Comparison of ENCODE assay signal across 24 cellular contexts in genomic region chr17:13589658-13590057, GRCh38. TPM values are rescaled to one million over a fixed set of nuclear protein-coding genes. Genes with fewer than 3 reads are reported as not detected.
DNase-seq lines count a peak whose midpoint lies in the region; ATAC-seq and TF ChIP-seq lines count a peak whose summit lies in the region.
"Had no signal": no experiment of that assay in that cellular context is flagged by ENCODE, and none has a peak within 500 bp of the region (broad histone marks: within the 10 kb centered on the region; RNA-seq: fewer than 3 reads in every experiment).

No MANE protein-coding gene starts in this region.

- H3K9ac ChIP-seq in OCI-LY3 (ENCODE audit: low read length) = no peak overlapping the region
- H3K9ac ChIP-seq in fibroblast of lung (ENCODE audit: insufficient read depth, low read length) = no peak overlapping the region

- peaks cover 2% of the 10 kb centered on the region; the same call in 1 of the 2 replicates for H3K4me1 ChIP-seq in GM23338 (ENCODE audit: insufficient read depth)
- H3K4me1 ChIP-seq in OCI-LY3 (ENCODE audit: low read length) = no peaks in the 10 kb centered on the region
- peaks cover 5% of the 10 kb centered on the region for H3K4me1 ChIP-seq in fibroblast of lung (ENCODE audit: control insufficient read depth, extremely low read depth, insufficient read depth, low read length)
- peaks cover 0 to 4% of the 10 kb centered on the region in 2 donors for H3K4me1 ChIP-seq in adrenal gland (replicated peaks in 1 of 2)

- H3K36me3 ChIP-seq in GM23338 (ENCODE audit: insufficient read depth) (no peaks in the 10 kb centered on the region), OCI-LY3 (replicated peaks; ENCODE audit: low read depth, low read length) (no peaks in the 10 kb centered on the region), fibroblast of lung (ENCODE audit: control insufficient read depth, insufficient read depth, low read length) (no peaks in the 10 kb centered on the region), adrenal gland (replicated peaks in 1 of 2) (no peaks in the 10 kb centered on the region)

- H3K4me3 Mint-ChIP-seq in GM23338 (no peak overlapping the region), progenitor cell of endocrine pancreas (ENCODE audit: low read depth) (peak overlapping the region; percentile 9)
- H3K4me3 Mint-ChIP-seq: activated naive CD4-positive, alpha-beta T cell treated with anti-CD3 and anti-CD28 coated beads, Interleukin-2, amount 50 U/mL, for 24 hours; activated T-helper 1 cell treated with anti-CD3 and anti-CD28 coated beads, Interleukin-12 subunit alpha, Interleukin-12 subunit beta, Interleukin-2, Interleukin-4 antibody, amounts not matched to agents 30 ng/mL and 10 ng/mL and 1 ng/mL, durations not matched to agents 14 hours and 24 hours and 36 hours; CD14-positive monocyte; stimulated activated naive CD8-positive, alpha-beta T cell treated with anti-CD3 and anti-CD28 coated beads, Interleukin-15, Interleukin-2, amounts not matched to agents 100 ng/mL and 50 ng/mL, for 24 hours had no signal

- no peaks in the 10 kb centered on the region for H3F3A ChIP-seq in GM23338 (replicated peaks; ENCODE audit: low read depth)

- intact Hi-C loops in adrenal gland (cut with DNase I) = loop anchor here in 1 of 2 donors (10.0 kb wide), 1 partner anchor 255 kb away; no protein-coding TSS in a partner anchor

- DNase-seq in GM23338 (ENCODE audit: low spot score) (no peak), fibroblast of lung (ENCODE audit: low read depth in 2 of 2) (no peak), progenitor cell of endocrine pancreas (ENCODE audit: low spot score, unreplicated experiment) (no peak), coronary artery (ENCODE audit: low spot score) (no peak), adrenal gland (no peak)
- DNase-seq in central memory CD4-positive, alpha-beta T cell = no peak
- DNase-seq: activated CD4-positive, alpha-beta T cell treated with anti-CD3 and anti-CD28 coated beads, Interleukin-2, amount 50 U/mL, for 4 hours; anterior cingulate cortex; caudate nucleus; dorsolateral prefrontal cortex; glutamatergic neuron; NCI-H187 treated with DMSO at 0.1 percent for 48 hours; NCI-H526 treated with DMSO at 0.1 percent for 48 hours; nucleus accumbens; T-helper 9 cell had no signal

- H3K27me3 ChIP-seq in GM23338 (ENCODE audit: insufficient read depth) = no peaks in the 10 kb centered on the region
- no peaks in the 10 kb centered on the region for H3K27me3 ChIP-seq in OCI-LY3 (ENCODE audit: low read depth, low read length)
- no peaks in the 10 kb centered on the region for H3K27me3 ChIP-seq in fibroblast of lung (ENCODE audit: control insufficient read depth, insufficient read depth, low read length)
- H3K27me3 ChIP-seq in adrenal gland = no peaks in the 10 kb centered on the region

- peaks cover 63% of the 10 kb centered on the region for H3K79me2 ChIP-seq in GM23338 (replicated peaks; ENCODE audit: insufficient read depth)
- no peaks in the 10 kb centered on the region for H3K79me2 ChIP-seq in OCI-LY3 (ENCODE audit: low read length)
- peaks cover 70% of the 10 kb centered on the region for H3K79me2 ChIP-seq in fibroblast of lung (ENCODE audit: control insufficient read depth, insufficient read depth, low read length)

- H3K4me3 ChIP-seq in GM23338 (no peak overlapping the region), OCI-LY3 (ENCODE audit: low read length) (no peak overlapping the region), fibroblast of lung (replicated peaks in 1 of 4; ENCODE audit: control extremely low read depth in 1 of 4, insufficient read depth in 1 of 4, low read depth in 3 of 4, low read length in 4 of 4) (no peak overlapping the region), coronary artery (no peak overlapping the region), adrenal gland (no peak overlapping the region)
- H3K4me3 ChIP-seq: dorsolateral prefrontal cortex, lung had no signal

- H3K27me3 Mint-ChIP-seq in GM23338 (ENCODE audit: insufficient read depth, low read depth, poor library complexity) (peaks cover 2% of the 10 kb centered on the region), progenitor cell of endocrine pancreas (peaks cover 5% of the 10 kb centered on the region)
- H3K27me3 Mint-ChIP-seq: stimulated activated naive CD8-positive, alpha-beta T cell treated with anti-CD3 and anti-CD28 coated beads, Interleukin-15, Interleukin-2, amounts not matched to agents 100 ng/mL and 50 ng/mL, for 24 hours had no signal

- H3K9me3 Mint-ChIP-seq in GM23338 (no peaks in the 10 kb centered on the region), progenitor cell of endocrine pancreas (ENCODE audit: low read depth) (peaks cover 2% of the 10 kb centered on the region)
- H3K9me3 Mint-ChIP-seq: activated naive CD4-positive, alpha-beta T cell treated with anti-CD3 and anti-CD28 coated beads, Interleukin-2, amount 50 U/mL, for 24 hours; activated T-helper 1 cell treated with anti-CD3 and anti-CD28 coated beads, Interleukin-12 subunit alpha, Interleukin-12 subunit beta, Interleukin-2, Interleukin-4 antibody, amounts not matched to agents 30 ng/mL and 10 ng/mL and 1 ng/mL, durations not matched to agents 14 hours and 24 hours and 36 hours; stimulated activated naive CD8-positive, alpha-beta T cell treated with anti-CD3 and anti-CD28 coated beads, Interleukin-15, Interleukin-2, amounts not matched to agents 100 ng/mL and 50 ng/mL, for 24 hours had no signal

- peaks cover 6% of the 10 kb centered on the region; the same call in 1 of the 3 replicates for H3K36me3 Mint-ChIP-seq in GM23338 (ENCODE audit: low read depth)
- peaks cover 3% of the 10 kb centered on the region for H3K36me3 Mint-ChIP-seq in progenitor cell of endocrine pancreas (ENCODE audit: insufficient read depth)
- H3K36me3 Mint-ChIP-seq: activated naive CD4-positive, alpha-beta T cell treated with anti-CD3 and anti-CD28 coated beads, Interleukin-2, amount 50 U/mL, for 24 hours; CD14-positive monocyte had no signal

- 71 to 88% (median 77%) methylated on average over 6 of the region's 6 CpGs for WGBS in adrenal gland, 4 donors

- H3K27ac ChIP-seq in GM23338 (ENCODE audit: low read depth) (0 out of 2 replicates have a peak overlapping the region, but pooled peaks have one; percentile 21), OCI-LY3 (ENCODE audit: low read length) (no peak overlapping the region), fibroblast of lung (ENCODE audit: insufficient read depth, low read length) (peak overlapping the region; percentile 80), coronary artery (no peak overlapping the region), adrenal gland (no peak overlapping the region)
- H3K27ac ChIP-seq: dorsolateral prefrontal cortex had no signal

- H2AFZ ChIP-seq in GM23338 = no peak overlapping the region
- 0 out of 2 replicates have a peak overlapping the region, but pooled peaks have one; percentile 39 for H2AFZ ChIP-seq in OCI-LY3 (ENCODE audit: low read depth, low read length)
- H2AFZ ChIP-seq in fibroblast of lung (ENCODE audit: low read length) = no peak overlapping the region

- H3K9me3 ChIP-seq in OCI-LY3 (ENCODE audit: insufficient read depth, low read length) (no peaks in the 10 kb centered on the region), fibroblast of lung (ENCODE audit: control insufficient read depth, insufficient read depth, low read depth, low read length) (no peaks in the 10 kb centered on the region), adrenal gland (replicated peaks in 1 of 3) (no peaks in the 10 kb centered on the region)

- no peak for ATAC-seq in GM23338
- no peak for ATAC-seq in HG03139 (IDR thresholded peaks at IDR 0.05; ENCODE audit: unreplicated experiment)
- ATAC-seq: Right ventricle myocardium inferior had no signal

- no peak for TF ChIP-seq CTCF in GM23338 (conservative IDR thresholded peaks at IDR 0.05; ENCODE audit: low read depth in 2 of 2)
- no peak for TF ChIP-seq CTCF in OCI-LY3 (IDR thresholded peaks at IDR 0.05; ENCODE audit: low read depth, low read length)
- no peak for TF ChIP-seq CTCF in fibroblast of lung (conservative IDR thresholded peaks at IDR 0.05 in 1 of 2, IDR thresholded peaks at IDR 0.05 in 1 of 2; ENCODE audit: low read depth in 1 of 2, low read length in 2 of 2)
- no peak for TF ChIP-seq CTCF in progenitor cell of endocrine pancreas (IDR thresholded peaks at IDR 0.05; ENCODE audit: unreplicated experiment)
- TF ChIP-seq CTCF in coronary artery (IDR thresholded peaks at IDR 0.05) = no peak
- no peak for TF ChIP-seq CTCF in adrenal gland (IDR thresholded peaks at IDR 0.05)

- H3K9me2 ChIP-seq in GM23338 (ENCODE audit: insufficient read depth) = no peaks in the 10 kb centered on the region

- no peak for TF ChIP-seq POLR2A in adrenal gland (IDR thresholded peaks at IDR 0.05)

- H3K27ac Mint-ChIP-seq in GM23338 = peak overlapping the region; percentile 65; the same call in 1 of the 2 replicates
- peak overlapping the region; percentile 97 for H3K27ac Mint-ChIP-seq in progenitor cell of endocrine pancreas
- H3K27ac Mint-ChIP-seq: activated naive CD4-positive, alpha-beta T cell treated with anti-CD3 and anti-CD28 coated beads, Interleukin-2, amount 50 U/mL, for 24 hours; activated T-helper 1 cell treated with anti-CD3 and anti-CD28 coated beads, Interleukin-12 subunit alpha, Interleukin-12 subunit beta, Interleukin-2, Interleukin-4 antibody, amounts not matched to agents 30 ng/mL and 10 ng/mL and 1 ng/mL, durations not matched to agents 14 hours and 24 hours and 36 hours; CD14-positive monocyte; stimulated activated naive CD8-positive, alpha-beta T cell treated with anti-CD3 and anti-CD28 coated beads, Interleukin-15, Interleukin-2, amounts not matched to agents 100 ng/mL and 50 ng/mL, for 24 hours had no signal

- peaks cover 22% of the 10 kb centered on the region for H3K4me1 Mint-ChIP-seq in GM23338
- peaks cover 39% of the 10 kb centered on the region for H3K4me1 Mint-ChIP-seq in progenitor cell of endocrine pancreas (ENCODE audit: low read depth)

- no peak overlapping the region for H3K4me2 ChIP-seq in GM23338
- no peak overlapping the region for H3K4me2 ChIP-seq in OCI-LY3 (ENCODE audit: low read length)
- no peak overlapping the region for H3K4me2 ChIP-seq in fibroblast of lung (ENCODE audit: extremely low read depth, insufficient read depth, low read length)

- H4K20me1 ChIP-seq in GM23338 (replicated peaks; ENCODE audit: insufficient read depth) (no peaks in the 10 kb centered on the region), OCI-LY3 (ENCODE audit: insufficient read depth, low read length) (no peaks in the 10 kb centered on the region), fibroblast of lung (ENCODE audit: control insufficient read depth, extremely low read depth, insufficient read depth, low read length) (no peaks in the 10 kb centered on the region)

TF ChIP-seq in GM23338, 12 proteins besides CTCF, POLR2A, EP300 and RAD21 (continues in another document):
- no peak for TF ChIP-seq STAT1 (IDR thresholded peaks at IDR 0.05; ENCODE audit: unreplicated experiment)
- no peak for TF ChIP-seq ZNF114 (CRISPR knock-in tag; IDR thresholded peaks at IDR 0.05)

RNA-seq across cellular contexts. Expression of gene HS3ST3A1, which starts 12.1 kb away (rescaled TPM):
- total RNA-seq in GM23338 (2014; rRNA removed; shearing (Covaris generic)) = 17.6 and 24.1 TPM in 2 replicates
- polyA plus RNA-seq in GM23338 (2016; fragmentation: Nextera tagmentation; extraction: Ambion mirVana) (5.4 and 6.1 TPM in 2 replicates), fibroblast of lung (2.4 and 13.1 TPM in 2 replicates), adrenal gland (1 to 10 TPM in 2 of 3 donors, under 1 TPM in 1; 0.09 to 4.1 (median 3.1) TPM)
- total RNA-seq in fibroblast of lung (28.5 and 48.7 TPM in 2 replicates), progenitor cell of endocrine pancreas (6.9 and 8.8 TPM in 2 replicates), adrenal gland (10 to 100 TPM in 1 of 8 donors, 1 to 10 TPM in 7; 1.1 to 22.7 (median 4.0) TPM)
- 3.3 and 25.2 TPM in 2 replicates for polyA plus RNA-seq in fibroblast of lung (2012)
- polyA minus RNA-seq in fibroblast of lung (ENCODE audit: low replicate concordance) = 1.2 and 4.0 TPM in 2 replicates
- total RNA-seq: endothelial cell of umbilical vein had no signal
- polyA plus RNA-seq: CD14-positive monocyte, endothelial cell of umbilical vein had no signal

Comparison
In these comparisons a context has a peak if more than half of its experiments do, and no peak if none do; other contexts are left out.
1. H3K27ac ChIP-seq: peak in GM23338 (single experiment) and fibroblast of lung (single experiment); none in OCI-LY3 (single experiment), coronary artery (0 of 2) and adrenal gland (0 of 5).